Comparison of ENCODE assay signal across 8 cellular contexts in genomic region chr6:117482240-117483003, GRCh38. TPM values are rescaled to one million over a fixed set of nuclear protein-coding genes. Genes with fewer than 3 reads are reported as not detected.
DNase-seq lines count a peak whose midpoint lies in the region; ATAC-seq, FAIRE-seq and TF ChIP-seq lines count a peak whose summit lies in the region.

Gene DCBLD1 (plus strand): TSS chr6:117482674. CDS start chr6:117482782, 108 bp downstream.

- H3K27ac Mint-ChIP-seq in T-cell (peak within 1 kb of the TSS; percentile 37 to 41), astrocyte (ENCODE audit: unreplicated experiment) (peak within 1 kb of the TSS; percentile 97)

- peak within 1 kb of the TSS; percentile 96 for H3K9ac ChIP-seq in astrocyte (ENCODE audit: low read length)

- H3K9me3 ChIP-seq in astrocyte (ENCODE audit: insufficient read depth, low read depth, low read length) (no peaks in the 10 kb centered on the region), right cardiac atrium (ENCODE audit: control insufficient read depth, low read length) (no peaks in the 10 kb centered on the region), psoas muscle (no peaks in the 10 kb centered on the region)

- H3K4me2 ChIP-seq in astrocyte (ENCODE audit: low read length), result peak within 1 kb of the TSS; percentile 91

- peak within 1 kb of the TSS; percentile 83 for H2AFZ ChIP-seq in astrocyte (ENCODE audit: low read depth, low read length)

- TF ChIP-seq POLR2A in H54 (IDR thresholded peaks at IDR 0.05; ENCODE audit: low read depth, low read length), result peak; percentile 62

- intact Hi-C loops in right cardiac atrium (cut with DNase I) (loop anchor here in 1 of 4 donors (5.0 kb wide), 1 partner anchor 65 kb away; no protein-coding TSS in a partner anchor), psoas muscle (cut with DNase I) (loop anchor here (2.0 to 5.0 kb wide), 4 partner anchors 35 to 120 kb away; partner anchors contain the start of gene GOPC (in 1 of the 2))

- H3K4me3 Mint-ChIP-seq in T-cell, result peak within 1 kb of the TSS; percentile 86 to 93 (median 86)
- H3K4me3 Mint-ChIP-seq in astrocyte (ENCODE audit: unreplicated experiment), result peak within 1 kb of the TSS; percentile 97

- H3K4me1 Mint-ChIP-seq in T-cell (peaks cover 17 to 19% (median 18%) of the 10 kb centered on the region in 3 donors), astrocyte (ENCODE audit: low read depth, unreplicated experiment) (peaks cover 22% of the 10 kb centered on the region)

- peaks cover 28% of the 10 kb centered on the region for H4K20me1 ChIP-seq in astrocyte (ENCODE audit: insufficient read depth, low read length)

- CTCF ChIA-PET in T-cell (lab: Charles Lee), result interaction anchor here in 1 of 2 donors (0.9 to 3.5 kb wide), 6 partner anchors 30 to 1083 kb away, joined by 3 to 14 read pairs (median 4); no protein-coding TSS in a partner anchor

- H3K4me1 ChIP-seq in astrocyte (ENCODE audit: insufficient read depth, low read length), result peaks cover 18% of the 10 kb centered on the region
- H3K4me1 ChIP-seq in right cardiac atrium (ENCODE audit: control insufficient read depth, insufficient read depth, low read length), result no peaks in the 10 kb centered on the region
- H3K4me1 ChIP-seq in psoas muscle, result peaks cover 13% of the 10 kb centered on the region

- H3K4me3 ChIP-seq in GM06990 (replicated peaks; ENCODE audit: low read depth, low read length) (peak within 1 kb of the TSS; percentile 89), astrocyte (ENCODE audit: insufficient read depth, low read depth, low read length) (peak within 1 kb of the TSS; percentile 93), right cardiac atrium (ENCODE audit: low read length) (peak within 1 kb of the TSS; percentile 71), psoas muscle (peak within 1 kb of the TSS; percentile 88)

- H3K36me3 Mint-ChIP-seq in T-cell (no peaks in the 10 kb centered on the region), astrocyte (ENCODE audit: low read depth, unreplicated experiment) (peaks cover 11% of the 10 kb centered on the region)

- peak; percentile 71 to 77 (median 74) for ATAC-seq in T-cell (replicated peaks in 1 of 4)
- ATAC-seq in right cardiac atrium, result peak; percentile 95 to 96
- ATAC-seq in psoas muscle, result peak; percentile 81 to 86 (median 82)

- H3K36me3 ChIP-seq in GM06990 (ENCODE audit: control insufficient read depth, insufficient read depth, low read length) (peaks cover 2% of the 10 kb centered on the region), astrocyte (ENCODE audit: insufficient read depth, low read length) (peaks cover 3% of the 10 kb centered on the region), psoas muscle (ENCODE audit: insufficient read depth in 1 of 2, low read depth in 1 of 2) (no peaks in the 10 kb centered on the region)

- POLR2A ChIA-PET in T-cell (lab: Charles Lee), result no interaction called here

- under 1% methylated on average over 96 of the region's 96 CpGs for WGBS in right cardiac atrium
- WGBS in psoas muscle, 3 donors, result 0 to 1% (median 1%) methylated on average over 28 to 96 of the region's 96 CpGs

- H3K9me3 Mint-ChIP-seq in T-cell, result no peaks in the 10 kb centered on the region
- H3K9me3 Mint-ChIP-seq in astrocyte (ENCODE audit: unreplicated experiment), result peaks cover 5% of the 10 kb centered on the region

- FAIRE-seq in H54 (lab: Jason Lieb, UNC) (no peak), astrocyte (lab: Jason Lieb, UNC) (no peak)

- H3K79me2 ChIP-seq in astrocyte (ENCODE audit: insufficient read depth, low read length), result peaks cover 46% of the 10 kb centered on the region

- TF ChIP-seq CTCF in GM06990 (IDR thresholded peaks at IDR 0.05; ENCODE audit: insufficient read depth, low read length, poor library complexity, severe bottlenecking) (peak; percentile 8), astrocyte (IDR thresholded peaks at IDR 0.05; ENCODE audit: insufficient read depth, low read depth, low read length) (no peak), psoas muscle (IDR thresholded peaks at IDR 0.05) (peak; percentile 5)

- H3K27me3 ChIP-seq in GM06990 (replicated peaks; ENCODE audit: control insufficient read depth, insufficient read depth, low read length) (no peaks in the 10 kb centered on the region), astrocyte (ENCODE audit: insufficient read depth, low read length) (no peaks in the 10 kb centered on the region), right cardiac atrium (ENCODE audit: control insufficient read depth, insufficient read depth) (no peaks in the 10 kb centered on the region), psoas muscle (ENCODE audit: insufficient read depth in 3 of 3, low read length in 2 of 3) (no peaks in the 10 kb centered on the region)

- DNase-seq in GM06990 (ENCODE audit: extremely low read depth, insufficient read length) (peak; percentile 85), H54 (ENCODE audit: insufficient read length, low spot score) (peak; percentile 62), LoVo (ENCODE audit: low spot score) (peak; percentile 80), T-cell (peak in 31 of 34 experiments; percentile 2 to 61 (median 31)), astrocyte (ENCODE audit: low read depth) (peak; percentile 58), right cardiac atrium (peak; percentile 84 to 93 (median 92)), psoas muscle (peak; percentile 80 to 87), NCI-H1694 treated with DMSO at 0.1 percent for 48 hours (lab: John Stamatoyannopoulos, UW) (no peak)

- H3K27me3 Mint-ChIP-seq in T-cell, result peaks cover 38 to 47% of the 10 kb centered on the region in 2 donors
- no peaks in the 10 kb centered on the region for H3K27me3 Mint-ChIP-seq in astrocyte (ENCODE audit: low read depth, unreplicated experiment)

- H3K27ac ChIP-seq in astrocyte (ENCODE audit: low read depth, low read length) (peak within 1 kb of the TSS; percentile 77), right cardiac atrium (ENCODE audit: low read length) (peak within 1 kb of the TSS; percentile 78), psoas muscle (peak within 1 kb of the TSS; percentile 93)

RNA-seq across cellular contexts. Expression of gene DCBLD1, which starts in this region (rescaled TPM):
- total RNA-seq in T-cell (1 to 10 TPM; 2.2 to 7.3 (median 4.2) TPM), astrocyte (36.8 and 44.9 TPM in 2 replicates), right cardiac atrium (1 to 10 TPM; 3.2 to 5.7 (median 4.1) TPM), psoas muscle (1 to 10 TPM; 4.0 to 9.0 (median 5.2) TPM)
- polyA plus RNA-seq in right cardiac atrium (3.8 TPM), psoas muscle (1 to 10 TPM; 2.0 to 5.1 (median 2.9) TPM)
